In genomic region chr6:9204171-9204570, GRCh38 we compare ENCODE assay signal across 11 cellular contexts.
DNase-seq lines count a peak whose midpoint lies in the region; ATAC-seq and TF ChIP-seq lines count a peak whose summit lies in the region.
"Had no signal": no experiment of that assay in that cellular context is flagged by ENCODE, and none has a peak within 500 bp of the region (broad histone marks: within the 10 kb centered on the region; RNA-seq: fewer than 3 reads in every experiment).

No MANE protein-coding gene starts in this region.

- no peak for ATAC-seq in stimulated activated naive B cell treated with anti-CD40 and anti-IgM and Interleukin-4, amounts not matched to agents 10 μg/mL and 1 μg/mL and 100 μg/mL, for 72 hours (replicated peaks)

- TF ChIP-seq CTCF in MCF 10A (IDR thresholded peaks at IDR 0.05; ENCODE audit: unreplicated experiment) (no peak), mesothelial cell of epicardium (IDR thresholded peaks at IDR 0.05; ENCODE audit: unreplicated experiment) (no peak)

- H3K9me3 Mint-ChIP-seq in MCF 10A (ENCODE audit: unreplicated experiment): no peaks in the 10 kb centered on the region
- peaks cover 22% of the 10 kb centered on the region for H3K9me3 Mint-ChIP-seq in mesothelial cell of epicardium
- H3K9me3 Mint-ChIP-seq in stimulated activated naive B cell treated with anti-CD40 and anti-IgM and Interleukin-4, amounts not matched to agents 10 μg/mL and 1 μg/mL and 100 μg/mL, for 72 hours: peaks cover 0 to 9% of the 10 kb centered on the region in 2 donors

- CTCF ChIA-PET in MCF 10A (lab: Yijun Ruan, JAX): interaction anchor here (0.6 to 1.1 kb wide), 3 partner anchors 153 to 257 kb away, joined by 3 to 4 read pairs (median 3); no protein-coding TSS in a partner anchor

- H3K4me3 Mint-ChIP-seq in MCF 10A (ENCODE audit: unreplicated experiment) (no peak overlapping the region), mesothelial cell of epicardium (no peak overlapping the region)
- H3K4me3 Mint-ChIP-seq in stimulated activated naive B cell treated with anti-CD40 and anti-IgM and Interleukin-4, amounts not matched to agents 10 μg/mL and 1 μg/mL and 100 μg/mL, for 72 hours: no peak overlapping the region
- H3K4me3 Mint-ChIP-seq: nephron progenitor cell had no signal

- H3K27me3 Mint-ChIP-seq in MCF 10A (ENCODE audit: insufficient read depth, unreplicated experiment) (no peaks in the 10 kb centered on the region), mesothelial cell of epicardium (ENCODE audit: low read depth) (no peaks in the 10 kb centered on the region)
- H3K27me3 Mint-ChIP-seq in stimulated activated naive B cell treated with anti-CD40 and anti-IgM and Interleukin-4, amounts not matched to agents 10 μg/mL and 1 μg/mL and 100 μg/mL, for 72 hours: no peaks in the 10 kb centered on the region

- intact Hi-C loops in MCF 10A (cut with micrococcal nuclease): no loop called here

- BruUV-seq in MCF 10A (replicated peaks; lab: Mats Ljungman, UMichigan): no TSS peak

- H3K27me3 ChIP-seq in MG63: no peaks in the 10 kb centered on the region

- POLR2A ChIA-PET in MCF 10A (lab: Yijun Ruan, JAX): interaction anchor here (0.6 to 2.4 kb wide), 8 partner anchors 21 to 1238 kb away, joined by 3 to 7 read pairs (median 4); no protein-coding TSS in a partner anchor

- DNase-seq in COLO829 (ENCODE audit: low spot score) (peak; percentile 67), MG63 (peak; percentile 50), MCF 10A (ENCODE audit: unreplicated experiment) (peak; percentile 90), kidney glomerular epithelial cell (lab: John Stamatoyannopoulos, UW) (peak; percentile 63), mesothelial cell of epicardium (ENCODE audit: low spot score in 2 of 2, unreplicated experiment in 2 of 2) (no peak), NCI-H526 (lab: John Stamatoyannopoulos, UW) (no peak)
- no peak for DNase-seq in activated T-cell treated with anti-CD3 and anti-CD28 coated beads, Interleukin-2, amount 50 U/mL, for 1 hour
- DNase-seq in stimulated activated naive B cell treated with anti-CD40 and anti-IgM and Interleukin-4, amounts not matched to agents 10 μg/mL and 1 μg/mL and 100 μg/mL, for 72 hours: no peak
- DNase-seq: amygdala, nephron progenitor cell, small intestine had no signal

- H3K9me3 ChIP-seq in MG63: 0 out of 2 replicates have a peak, but pooled peaks cover 3% of the 10 kb centered on the region

- H3K4me3 ChIP-seq in MG63: no peak overlapping the region

- no peaks in the 10 kb centered on the region for H3K36me3 ChIP-seq in MG63

- H3K4me1 Mint-ChIP-seq in MCF 10A (ENCODE audit: insufficient read depth, unreplicated experiment) (peaks cover 14% of the 10 kb centered on the region), mesothelial cell of epicardium (no peaks in the 10 kb centered on the region)
- no peaks in the 10 kb centered on the region for H3K4me1 Mint-ChIP-seq in stimulated activated naive B cell treated with anti-CD40 and anti-IgM and Interleukin-4, amounts not matched to agents 10 μg/mL and 1 μg/mL and 100 μg/mL, for 72 hours
- H3K4me1 Mint-ChIP-seq: nephron progenitor cell had no signal

- H3K36me3 Mint-ChIP-seq in MCF 10A (ENCODE audit: insufficient read depth, unreplicated experiment) (no peaks in the 10 kb centered on the region), mesothelial cell of epicardium (peaks cover 3% of the 10 kb centered on the region)
- no peaks in the 10 kb centered on the region for H3K36me3 Mint-ChIP-seq in stimulated activated naive B cell treated with anti-CD40 and anti-IgM and Interleukin-4, amounts not matched to agents 10 μg/mL and 1 μg/mL and 100 μg/mL, for 72 hours

- H3K27ac Mint-ChIP-seq in MCF 10A (ENCODE audit: low read depth, unreplicated experiment) (peak overlapping the region; percentile 85), mesothelial cell of epicardium (no peak overlapping the region)
- H3K27ac Mint-ChIP-seq in stimulated activated naive B cell treated with anti-CD40 and anti-IgM and Interleukin-4, amounts not matched to agents 10 μg/mL and 1 μg/mL and 100 μg/mL, for 72 hours: no peak overlapping the region
- H3K27ac Mint-ChIP-seq: nephron progenitor cell had no signal

Comparison
In these comparisons a context has a peak if more than half of its experiments do, and no peak if none do; other contexts are left out.
1. DNase-seq: peak in COLO829 (single experiment), MG63 (single experiment), MCF 10A (single experiment) and kidney glomerular epithelial cell (single experiment); none in mesothelial cell of epicardium (0 of 2), activated T-cell treated with anti-CD3 and anti-CD28 coated beads, Interleukin-2, amount 50 U/mL, for 1 hour (single experiment), NCI-H526 (0 of 2) and stimulated activated naive B cell treated with anti-CD40 and anti-IgM and Interleukin-4, amounts not matched to agents 10 μg/mL and 1 μg/mL and 100 μg/mL, for 72 hours (single experiment).